13 cellular contexts compared by ENCODE assay signal in the genomic region with DNA sequence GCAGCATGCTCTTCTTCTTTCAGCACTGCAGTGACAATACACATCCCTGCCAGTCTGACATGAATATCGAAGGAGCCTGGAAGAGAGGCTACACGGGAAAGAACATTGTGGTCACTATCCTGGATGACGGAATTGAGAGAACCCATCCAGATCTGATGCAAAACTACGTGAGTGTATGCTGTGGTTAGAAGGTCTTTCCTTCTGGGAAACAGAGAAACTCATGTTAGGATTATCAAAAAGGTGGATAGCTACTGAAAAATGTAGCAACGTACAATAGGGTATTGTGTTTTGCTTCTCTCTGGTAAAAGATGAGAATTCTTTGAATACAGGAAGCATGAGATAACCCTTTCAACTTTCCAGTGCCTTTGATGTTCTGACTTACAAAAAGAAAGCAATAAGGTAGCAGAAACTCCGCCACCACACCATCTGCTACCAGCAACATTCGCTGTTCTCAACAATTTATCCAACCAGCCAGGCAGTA.
DNase-seq lines count a peak whose midpoint lies in the region; FAIRE-seq and TF ChIP-seq lines count a peak whose summit lies in the region.
"Had no signal": no experiment of that assay in that cellular context is flagged by ENCODE, and none has a peak within 500 bp of the region (broad histone marks: within the 10 kb centered on the region; RNA-seq: fewer than 3 reads in every experiment).

No MANE protein-coding gene starts in this region.

- H3K4me1 Mint-ChIP-seq in activated CD4-positive, alpha-beta memory T cell treated with anti-CD3 and anti-CD28 coated beads, Interleukin-2, amount 10 ng/mL, durations not matched to agents 7 days and 5 days = peaks cover 54% of the 10 kb centered on the region
- H3K4me1 Mint-ChIP-seq in stimulated activated naive CD8-positive, alpha-beta T cell treated with anti-CD3 and anti-CD28 coated beads, Interleukin-15, Interleukin-2, amounts not matched to agents 100 ng/mL and 50 ng/mL, for 24 hours (ENCODE audit: low read depth) = peaks cover 96% of the 10 kb centered on the region

- no peaks in the 10 kb centered on the region for H3K27me3 Mint-ChIP-seq in activated CD4-positive, alpha-beta memory T cell treated with anti-CD3 and anti-CD28 coated beads, Interleukin-2, amount 10 ng/mL, durations not matched to agents 7 days and 5 days
- no peaks in the 10 kb centered on the region for H3K27me3 Mint-ChIP-seq in stimulated activated naive CD8-positive, alpha-beta T cell treated with anti-CD3 and anti-CD28 coated beads, Interleukin-15, Interleukin-2, amounts not matched to agents 100 ng/mL and 50 ng/mL, for 24 hours

- H3K27me3 ChIP-seq in stomach (no peaks in the 10 kb centered on the region), colonic mucosa (no peaks in the 10 kb centered on the region)
- H3K27me3 ChIP-seq: right atrium auricular region had no signal

- TF ChIP-seq CTCF in stomach (IDR thresholded peaks at IDR 0.05) = no peak
- TF ChIP-seq CTCF in colonic mucosa (IDR thresholded peaks at IDR 0.05) = no peak
- TF ChIP-seq CTCF in kidney (IDR thresholded peaks at IDR 0.05; ENCODE audit: borderline replicate concordance, extremely low read depth, insufficient read depth) = no peak

- H3K27ac Mint-ChIP-seq in activated CD4-positive, alpha-beta memory T cell treated with anti-CD3 and anti-CD28 coated beads, Interleukin-2, amount 10 ng/mL, durations not matched to agents 7 days and 5 days = peak overlapping the region; percentile 58
- peak overlapping the region; percentile 77 for H3K27ac Mint-ChIP-seq in stimulated activated naive CD8-positive, alpha-beta T cell treated with anti-CD3 and anti-CD28 coated beads, Interleukin-15, Interleukin-2, amounts not matched to agents 100 ng/mL and 50 ng/mL, for 24 hours

- H3K27ac ChIP-seq in stomach (no peak overlapping the region), colonic mucosa (no peak overlapping the region), kidney (ENCODE audit: low read depth in 2 of 2, low read length in 2 of 2) (no peak overlapping the region)
- H3K27ac ChIP-seq: PC-9, right atrium auricular region had no signal

- H3K4me3 Mint-ChIP-seq in activated CD4-positive, alpha-beta memory T cell treated with anti-CD3 and anti-CD28 coated beads, Interleukin-2, amount 10 ng/mL, durations not matched to agents 7 days and 5 days = peak overlapping the region; percentile 11
- peak overlapping the region; percentile 77 for H3K4me3 Mint-ChIP-seq in stimulated activated naive CD8-positive, alpha-beta T cell treated with anti-CD3 and anti-CD28 coated beads, Interleukin-15, Interleukin-2, amounts not matched to agents 100 ng/mL and 50 ng/mL, for 24 hours

- POLR2A ChIA-PET in activated CD4-positive, alpha-beta memory T cell treated with anti-CD3 and anti-CD28 coated beads, Interleukin-2, amount 10 ng/mL, durations not matched to agents 7 days and 5 days (lab: Charles Lee) = no interaction called here

- peaks cover 0 to 7% (median 3%) of the 10 kb centered on the region in 4 donors for H3K36me3 ChIP-seq in stomach
- H3K36me3 ChIP-seq in colonic mucosa = no peaks in the 10 kb centered on the region
- peaks cover 0 to 3% of the 10 kb centered on the region in 2 donors for H3K36me3 ChIP-seq in kidney (ENCODE audit: control insufficient read depth in 1 of 2, insufficient read depth in 2 of 2, low read length in 2 of 2)
- H3K36me3 ChIP-seq: right atrium auricular region had no signal

- H3K4me3 ChIP-seq in stomach = no peak overlapping the region
- no peak overlapping the region for H3K4me3 ChIP-seq in colonic mucosa
- no peak overlapping the region for H3K4me3 ChIP-seq in kidney (ENCODE audit: low read length in 2 of 2)
- H3K4me3 ChIP-seq: lung, PC-9, right atrium auricular region had no signal

- DNase-seq in activated gamma-delta T cell treated with Interleukin-2 at 50 U/mL for 16 hours = peak; percentile 24
- DNase-seq in activated gamma-delta T cell (lab: John Stamatoyannopoulos, UW) = no peak
- DNase-seq in activated CD4-positive, alpha-beta memory T cell treated with anti-CD3 and anti-CD28 coated beads, Interleukin-2, amount 10 ng/mL, durations not matched to agents 7 days and 5 days = peak; percentile 28
- DNase-seq in effector CD8-positive, alpha-beta T cell (lab: John Stamatoyannopoulos, UW) = peak; percentile 3
- no peak for DNase-seq in stomach
- DNase-seq in colonic mucosa = no peak
- DNase-seq in kidney = no peak
- DNase-seq: cerebellar nuclear complex, NCI-H1930, PC-9 had no signal

- CTCF ChIA-PET in activated CD4-positive, alpha-beta memory T cell treated with anti-CD3 and anti-CD28 coated beads, Interleukin-2, amount 10 ng/mL, durations not matched to agents 7 days and 5 days (lab: Charles Lee) = no interaction called here

- TF ChIP-seq POLR2A in stomach (IDR thresholded peaks at IDR 0.05) = no peak

- H3K9me3 Mint-ChIP-seq in activated CD4-positive, alpha-beta memory T cell treated with anti-CD3 and anti-CD28 coated beads, Interleukin-2, amount 10 ng/mL, durations not matched to agents 7 days and 5 days = no peaks in the 10 kb centered on the region
- no peaks in the 10 kb centered on the region for H3K9me3 Mint-ChIP-seq in stimulated activated naive CD8-positive, alpha-beta T cell treated with anti-CD3 and anti-CD28 coated beads, Interleukin-15, Interleukin-2, amounts not matched to agents 100 ng/mL and 50 ng/mL, for 24 hours

- H3K9ac ChIP-seq in colonic mucosa (ENCODE audit: low read depth in 2 of 2, low read length in 2 of 2) = no peak overlapping the region
- H3K9ac ChIP-seq in kidney (ENCODE audit: low read length in 2 of 2) = no peak overlapping the region

- intact Hi-C loops in stomach (cut with DNase I; ENCODE audit: low total_unique reads) = no loop called here
- intact Hi-C loops in colonic mucosa (cut with DNase I) = no loop called here
- intact Hi-C loops in kidney (cut with DNase I) = no loop called here

- H3K4me1 ChIP-seq in stomach = peaks cover 0 to 6% (median under 1%) of the 10 kb centered on the region in 4 donors
- H3K4me1 ChIP-seq in colonic mucosa = no peaks in the 10 kb centered on the region
- no peaks in the 10 kb centered on the region for H3K4me1 ChIP-seq in kidney (ENCODE audit: control insufficient read depth in 1 of 2, insufficient read depth in 1 of 2, low read depth in 1 of 2, low read length in 2 of 2)
- H3K4me1 ChIP-seq: right atrium auricular region had no signal

- H3K9me3 ChIP-seq in stomach (no peaks in the 10 kb centered on the region), colonic mucosa (no peaks in the 10 kb centered on the region), kidney (ENCODE audit: control insufficient read depth in 1 of 2, low read length in 2 of 2) (no peaks in the 10 kb centered on the region)
- H3K9me3 ChIP-seq: right atrium auricular region had no signal

- H3K36me3 Mint-ChIP-seq in activated CD4-positive, alpha-beta memory T cell treated with anti-CD3 and anti-CD28 coated beads, Interleukin-2, amount 10 ng/mL, durations not matched to agents 7 days and 5 days (ENCODE audit: low read depth) = peaks cover 2% of the 10 kb centered on the region
- H3K36me3 Mint-ChIP-seq in stimulated activated naive CD8-positive, alpha-beta T cell treated with anti-CD3 and anti-CD28 coated beads, Interleukin-15, Interleukin-2, amounts not matched to agents 100 ng/mL and 50 ng/mL, for 24 hours (ENCODE audit: low read depth) = peaks cover 9% of the 10 kb centered on the region

- 30 to 54% (median 48%) methylated on average over 7 of the region's 7 CpGs for WGBS in stomach, 5 donors

- no peak for FAIRE-seq in kidney (lab: Jason Lieb, UNC)

- TF ChIP-seq EP300 in stomach (IDR thresholded peaks at IDR 0.05) = no peak

Comparison
In these comparisons a context has a peak if more than half of its experiments do, and no peak if none do; other contexts are left out.
1. DNase-seq: peak in activated gamma-delta T cell treated with Interleukin-2 at 50 U/mL for 16 hours (single experiment), activated CD4-positive, alpha-beta memory T cell treated with anti-CD3 and anti-CD28 coated beads, Interleukin-2, amount 10 ng/mL, durations not matched to agents 7 days and 5 days (single experiment) and effector CD8-positive, alpha-beta T cell (single experiment); none in activated gamma-delta T cell (single experiment), stomach (single experiment), colonic mucosa (single experiment) and kidney (single experiment).